ENCODE assay signal across 8 cellular contexts in the genomic region with DNA sequence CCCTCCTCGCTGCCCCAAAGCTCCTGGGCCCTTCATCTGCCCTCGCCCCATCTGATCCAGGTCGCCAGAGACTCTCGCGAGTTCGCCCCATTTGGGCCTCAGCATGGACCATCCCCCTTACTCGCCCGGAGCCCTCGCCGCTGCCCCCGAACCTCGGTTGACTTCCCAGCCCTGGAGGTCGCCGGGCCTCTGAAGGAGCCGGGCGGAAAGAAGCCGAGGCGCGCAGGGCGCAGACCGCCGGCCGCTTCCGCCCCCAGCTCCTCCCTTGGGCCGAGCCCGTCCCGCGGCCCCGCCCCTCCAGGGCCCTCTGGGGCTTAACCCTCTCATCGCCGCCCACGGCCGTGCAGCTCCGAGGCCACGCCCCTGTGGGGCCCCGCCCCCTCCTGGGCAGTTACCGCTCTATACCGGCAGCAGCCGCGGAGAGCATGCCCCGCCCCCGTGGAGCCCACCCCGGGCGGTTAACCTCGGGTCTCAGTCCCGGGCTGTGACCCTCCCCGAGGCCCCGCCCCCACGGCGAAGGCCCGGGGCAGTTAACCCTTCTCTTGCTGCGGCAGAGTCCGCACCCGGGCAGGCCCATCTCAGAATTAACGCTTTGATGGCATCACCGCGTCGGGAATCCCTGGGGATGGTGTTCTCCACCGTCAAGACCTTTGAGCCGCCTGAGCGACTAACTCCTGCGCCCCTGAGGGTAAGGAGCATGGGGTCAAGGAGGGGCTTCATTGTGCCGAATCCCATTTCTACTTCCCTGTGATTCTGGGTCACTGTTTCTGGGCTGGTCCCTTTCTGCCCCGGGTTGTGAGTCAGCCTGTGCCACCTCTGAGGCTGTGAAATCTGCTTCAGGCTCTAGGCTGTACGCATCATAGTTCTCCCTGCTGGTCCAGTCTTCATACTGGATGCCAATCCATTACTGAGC. TPM values are rescaled to one million over a fixed set of nuclear protein-coding genes. Genes with fewer than 3 reads are reported as not detected.
A peak's percentile ranks its signal among the peaks of the same experiment; 100 is the strongest.
DNase-seq lines count a peak whose midpoint lies in the region; ATAC-seq and TF ChIP-seq lines count a peak whose summit lies in the region.

A gene with protein sequence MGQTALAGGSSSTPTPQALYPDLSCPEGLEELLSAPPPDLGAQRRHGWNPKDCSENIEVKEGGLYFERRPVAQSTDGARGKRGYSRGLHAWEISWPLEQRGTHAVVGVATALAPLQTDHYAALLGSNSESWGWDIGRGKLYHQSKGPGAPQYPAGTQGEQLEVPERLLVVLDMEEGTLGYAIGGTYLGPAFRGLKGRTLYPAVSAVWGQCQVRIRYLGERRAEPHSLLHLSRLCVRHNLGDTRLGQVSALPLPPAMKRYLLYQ (minus strand): TSS at position 210 of the 913 bp plus-strand sequence. CDS start 402 bp downstream, outside the sequence.

- H3K4me1 Mint-ChIP-seq in activated T-helper 1 cell treated with anti-CD3 and anti-CD28 coated beads, Interleukin-12 subunit alpha, Interleukin-12 subunit beta, Interleukin-2, Interleukin-4 antibody, amounts not matched to agents 30 ng/mL and 10 ng/mL and 1 ng/mL, durations not matched to agents 14 hours and 24 hours and 36 hours (ENCODE audit: low read depth): peaks cover 56% of the 10 kb centered on the region
- peaks cover 32 to 48% (median 44%) of the 10 kb centered on the region in 3 donors for H3K4me1 Mint-ChIP-seq in naive B cell
- H3K4me1 Mint-ChIP-seq in stimulated activated effector memory CD8-positive, alpha-beta T cell treated with anti-CD3 and anti-CD28 coated beads, Interleukin-12 subunit alpha, Interleukin-12 subunit beta, amount 100 ng/mL, for 72 hours: peaks cover 53% of the 10 kb centered on the region

- TF ChIP-seq CTCF in DOHH2 (IDR thresholded peaks at IDR 0.05; ENCODE audit: low read depth, low read length, poor library complexity, severe bottlenecking): no peak
- no peak for TF ChIP-seq CTCF in LNCaP clone FGC (IDR thresholded peaks at IDR 0.05; ENCODE audit: control insufficient read depth, extremely low read depth, insufficient read depth)

- peak within 1 kb of the TSS; percentile 96 for H3K4me3 Mint-ChIP-seq in activated T-helper 1 cell treated with anti-CD3 and anti-CD28 coated beads, Interleukin-12 subunit alpha, Interleukin-12 subunit beta, Interleukin-2, Interleukin-4 antibody, amounts not matched to agents 30 ng/mL and 10 ng/mL and 1 ng/mL, durations not matched to agents 14 hours and 24 hours and 36 hours
- H3K4me3 Mint-ChIP-seq in naive B cell: peak within 1 kb of the TSS; percentile 90 to 95 (median 94)
- H3K4me3 Mint-ChIP-seq in stimulated activated effector memory CD8-positive, alpha-beta T cell treated with anti-CD3 and anti-CD28 coated beads, Interleukin-12 subunit alpha, Interleukin-12 subunit beta, amount 100 ng/mL, for 72 hours: peak within 1 kb of the TSS; percentile 91

- peak; percentile 85 to 87 for ATAC-seq in naive B cell (ENCODE audit: low read depth in 2 of 2)
- ATAC-seq in stimulated activated effector memory CD8-positive, alpha-beta T cell treated with anti-CD3 and anti-CD28 coated beads, Interleukin-12 subunit alpha, Interleukin-12 subunit beta, amount 100 ng/mL, for 72 hours: peak; percentile 82

- H3K4me3 ChIP-seq in DOHH2 (ENCODE audit: low read length) (peak within 1 kb of the TSS; percentile 78), LNCaP clone FGC (ENCODE audit: low read depth, low read length) (peak within 1 kb of the TSS; percentile 97)

- H3K36me3 ChIP-seq in DOHH2 (ENCODE audit: control insufficient read depth, low read length): peaks cover 58% of the 10 kb centered on the region

- H3K27me3 Mint-ChIP-seq in activated T-helper 1 cell treated with anti-CD3 and anti-CD28 coated beads, Interleukin-12 subunit alpha, Interleukin-12 subunit beta, Interleukin-2, Interleukin-4 antibody, amounts not matched to agents 30 ng/mL and 10 ng/mL and 1 ng/mL, durations not matched to agents 14 hours and 24 hours and 36 hours (ENCODE audit: insufficient read depth): no peaks in the 10 kb centered on the region
- H3K27me3 Mint-ChIP-seq in naive B cell: no peaks in the 10 kb centered on the region

- H3K4me1 ChIP-seq in DOHH2 (ENCODE audit: control insufficient read depth, low read length): peaks cover 46% of the 10 kb centered on the region

- H3K27ac ChIP-seq in DOHH2 (ENCODE audit: low read depth, low read length): peak within 1 kb of the TSS; percentile 61

- peaks cover 32% of the 10 kb centered on the region for H3F3A ChIP-seq in DOHH2 (ENCODE audit: control insufficient read depth, insufficient read depth)

- no peaks in the 10 kb centered on the region; the same call in 1 of the 2 replicates for H3K27me3 ChIP-seq in DOHH2 (ENCODE audit: control insufficient read depth, low read length)

- H3K9me3 Mint-ChIP-seq in activated T-helper 1 cell treated with anti-CD3 and anti-CD28 coated beads, Interleukin-12 subunit alpha, Interleukin-12 subunit beta, Interleukin-2, Interleukin-4 antibody, amounts not matched to agents 30 ng/mL and 10 ng/mL and 1 ng/mL, durations not matched to agents 14 hours and 24 hours and 36 hours: no peaks in the 10 kb centered on the region
- no peaks in the 10 kb centered on the region for H3K9me3 Mint-ChIP-seq in naive B cell
- no peaks in the 10 kb centered on the region for H3K9me3 Mint-ChIP-seq in stimulated activated effector memory CD8-positive, alpha-beta T cell treated with anti-CD3 and anti-CD28 coated beads, Interleukin-12 subunit alpha, Interleukin-12 subunit beta, amount 100 ng/mL, for 72 hours

- DNase-seq in GOT3 (lab: John Stamatoyannopoulos, UW) (peak; percentile 97), LNCaP clone FGC (ENCODE audit: low read depth) (peak; percentile 79), RPMI7951 (ENCODE audit: low read depth) (peak; percentile 90), fibroblast of gingiva (ENCODE audit: low read depth) (peak; percentile 95), naive B cell (peak; percentile 99)
- peak; percentile 99 for DNase-seq in activated T-helper 1 cell treated with anti-CD3 and anti-CD28 coated beads, Interleukin-12 subunit alpha, Interleukin-12 subunit beta, Interleukin-2, Interleukin-4 antibody, amounts not matched to agents 30 ng/mL and 10 ng/mL and 1 ng/mL, durations not matched to agents 14 hours and 24 hours and 36 hours (ENCODE audit: low spot score)
- DNase-seq in stimulated activated effector memory CD8-positive, alpha-beta T cell treated with anti-CD3 and anti-CD28 coated beads, Interleukin-12 subunit alpha, Interleukin-12 subunit beta, amount 100 ng/mL, for 72 hours (ENCODE audit: low spot score in 2 of 2): peak; percentile 99 to 100

- H3K4me2 ChIP-seq in DOHH2 (ENCODE audit: low read length): peak within 1 kb of the TSS; percentile 88

- no peaks in the 10 kb centered on the region for H3K9me3 ChIP-seq in DOHH2 (ENCODE audit: control insufficient read depth, insufficient read depth, low read length)

- peaks cover 24% of the 10 kb centered on the region for H3K79me2 ChIP-seq in DOHH2 (ENCODE audit: control insufficient read depth, low read length)

- peaks cover 48% of the 10 kb centered on the region for H3K36me3 Mint-ChIP-seq in activated T-helper 1 cell treated with anti-CD3 and anti-CD28 coated beads, Interleukin-12 subunit alpha, Interleukin-12 subunit beta, Interleukin-2, Interleukin-4 antibody, amounts not matched to agents 30 ng/mL and 10 ng/mL and 1 ng/mL, durations not matched to agents 14 hours and 24 hours and 36 hours (ENCODE audit: low read depth)
- no peaks in the 10 kb centered on the region for H3K36me3 Mint-ChIP-seq in naive B cell
- H3K36me3 Mint-ChIP-seq in stimulated activated effector memory CD8-positive, alpha-beta T cell treated with anti-CD3 and anti-CD28 coated beads, Interleukin-12 subunit alpha, Interleukin-12 subunit beta, amount 100 ng/mL, for 72 hours: peaks cover 100% of the 10 kb centered on the region

- intact Hi-C loops in activated T-helper 1 cell treated with anti-CD3 and anti-CD28 coated beads, Interleukin-12 subunit alpha, Interleukin-12 subunit beta, Interleukin-2, Interleukin-4 antibody, amounts not matched to agents 30 ng/mL and 10 ng/mL and 1 ng/mL, durations not matched to agents 14 hours and 24 hours and 36 hours (cut with micrococcal nuclease): loop anchor here (1.0 to 5.0 kb wide), 14 partner anchors 18 to 381 kb away; a partner anchor contains a TSS

- H4K20me1 ChIP-seq in DOHH2 (ENCODE audit: control insufficient read depth, insufficient read depth, low read depth, low read length): peaks cover 20% of the 10 kb centered on the region

- H3K27ac Mint-ChIP-seq in activated T-helper 1 cell treated with anti-CD3 and anti-CD28 coated beads, Interleukin-12 subunit alpha, Interleukin-12 subunit beta, Interleukin-2, Interleukin-4 antibody, amounts not matched to agents 30 ng/mL and 10 ng/mL and 1 ng/mL, durations not matched to agents 14 hours and 24 hours and 36 hours: peak within 1 kb of the TSS; percentile 86
- H3K27ac Mint-ChIP-seq in naive B cell: peak within 1 kb of the TSS; percentile 81 to 94 (median 92)
- peak within 1 kb of the TSS; percentile 98 for H3K27ac Mint-ChIP-seq in stimulated activated effector memory CD8-positive, alpha-beta T cell treated with anti-CD3 and anti-CD28 coated beads, Interleukin-12 subunit alpha, Interleukin-12 subunit beta, amount 100 ng/mL, for 72 hours

- no peaks in the 10 kb centered on the region for H3K9me2 ChIP-seq in DOHH2 (replicated peaks; ENCODE audit: control insufficient read depth, low read length)

RNA-seq across cellular contexts. Expression of the gene that starts here (rescaled TPM):
- total RNA-seq in RPMI7951 (2014; rRNA removed; shearing (Covaris generic)): 3.5 and 4.2 TPM in 2 replicates
- 3.4 and 4.7 TPM in 2 replicates for total RNA-seq in activated T-helper 1 cell treated with anti-CD3 and anti-CD28 coated beads, Interleukin-12 subunit alpha, Interleukin-12 subunit beta, Interleukin-2, Interleukin-4 antibody, amounts not matched to agents 30 ng/mL and 10 ng/mL and 1 ng/mL, durations not matched to agents 14 hours and 24 hours and 36 hours
- polyA plus RNA-seq in naive B cell (ENCODE audit: low read depth in 6 of 6): 10 to 100 TPM in 2 of 6 donors, 1 to 10 TPM in 4; 7.9 to 15.5 (median 8.9) TPM

Comparison
In these comparisons a context has a peak if more than half of its experiments do, and no peak if none do; other contexts are left out.
1. Peak in every context shown above with its lines: DNase-seq, ATAC-seq, H3K4me3 ChIP-seq and H3K27ac ChIP-seq.